In the genomic region with DNA sequence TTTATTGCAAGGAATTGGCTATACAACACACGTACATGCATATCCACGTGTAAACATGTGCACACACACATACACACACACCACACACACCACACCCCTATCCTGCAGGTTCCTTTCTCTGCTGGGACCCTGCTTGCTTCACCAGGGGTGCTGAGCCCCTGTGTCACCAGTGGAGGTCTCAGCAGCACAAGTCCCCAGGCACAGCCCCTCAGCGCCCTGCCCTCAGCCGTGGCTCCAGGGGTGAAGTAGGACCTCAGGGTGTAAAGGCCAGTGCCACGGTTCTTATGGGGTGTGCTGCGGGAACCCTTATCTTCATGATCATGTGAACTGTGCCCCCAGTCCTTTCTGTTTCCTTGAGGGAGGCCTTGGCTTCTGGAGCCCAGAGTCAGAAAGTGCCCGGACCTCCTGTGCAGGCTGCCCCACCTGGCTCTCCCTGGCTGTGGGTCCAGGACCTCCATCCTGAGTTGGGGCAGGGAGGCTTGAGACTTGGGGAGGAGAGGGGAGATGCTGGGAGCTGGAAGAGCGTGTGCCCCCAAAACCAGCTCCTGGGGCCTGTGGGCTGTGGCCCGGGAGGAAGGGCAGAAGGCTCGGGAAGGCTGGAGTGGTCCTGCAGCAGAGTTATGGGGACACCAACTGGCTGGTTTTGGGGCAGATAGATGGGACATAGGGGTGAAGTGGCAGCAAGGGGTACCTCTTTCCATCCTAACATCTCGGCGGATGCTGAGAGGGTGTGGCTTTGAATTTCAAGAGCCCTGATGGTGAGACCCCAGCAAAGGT, we compare ENCODE assay signal across 21 cellular contexts. TPM values are rescaled to one million over a fixed set of nuclear protein-coding genes. Genes with fewer than 3 reads are reported as not detected.
DNase-seq lines count a peak whose midpoint lies in the region; ATAC-seq and TF ChIP-seq lines count a peak whose summit lies in the region.
"Had no signal": no experiment of that assay in that cellular context is flagged by ENCODE, and none has a peak within 500 bp of the region (broad histone marks: within the 10 kb centered on the region; RNA-seq: fewer than 3 reads in every experiment).

No MANE protein-coding gene starts in this region.

- H3K9me3 Mint-ChIP-seq in HFFc6 = no peaks in the 10 kb centered on the region
- H3K9me3 Mint-ChIP-seq: activated T-helper 17 cell treated with anti-CD3 and anti-CD28 coated beads, Interleukin-2, amount 50 U/mL, for 72 hours; stimulated activated memory B cell treated with anti-CD40 and anti-IgM and Interleukin-4, amounts not matched to agents 10 μg/mL and 1 μg/mL and 100 μg/mL, for 72 hours; T-helper 2 cell treated with Interferon-gamma antibody and Interleukin-4, amounts not matched to agents 5 μg/mL and 100 μg/mL, for 36 hours had no signal

- H4K8ac ChIP-seq in trophoblast cell (ENCODE audit: low read depth, low read length) = no peak overlapping the region

- H3K14ac ChIP-seq in trophoblast cell (ENCODE audit: low read length) = no peak overlapping the region

- H2BK12ac ChIP-seq in trophoblast cell (ENCODE audit: low read length) = no peak overlapping the region

- H4K91ac ChIP-seq in trophoblast cell (ENCODE audit: low read depth, low read length) = peak overlapping the region; percentile 15

- H3K4ac ChIP-seq in trophoblast cell (ENCODE audit: low read depth, low read length) = no peak overlapping the region

- H3K4me1 ChIP-seq in trophoblast cell (ENCODE audit: control insufficient read depth in 1 of 2, insufficient read depth in 2 of 2, low read length in 2 of 2) = peaks cover 8 to 9% of the 10 kb centered on the region in 2 experiments
- H3K4me1 ChIP-seq: BE2C, transverse colon had no signal

- peak overlapping the region; percentile 10 for H2BK5ac ChIP-seq in trophoblast cell (ENCODE audit: low read depth, low read length, poor library complexity)

- peak overlapping the region; percentile 28 for H2BK120ac ChIP-seq in trophoblast cell (ENCODE audit: insufficient read depth, low read length, poor library complexity)

- no peaks in the 10 kb centered on the region for H3K9me3 ChIP-seq in trophoblast cell (ENCODE audit: insufficient read depth, low read depth, low read length)
- H3K9me3 ChIP-seq: BE2C, SJSA1, transverse colon had no signal

- H3K27ac Mint-ChIP-seq in HFFc6 = no peak overlapping the region
- H3K27ac Mint-ChIP-seq: activated T-helper 17 cell treated with anti-CD3 and anti-CD28 coated beads, Interleukin-2, amount 50 U/mL, for 72 hours; nephron progenitor cell; stimulated activated memory B cell treated with anti-CD40 and anti-IgM and Interleukin-4, amounts not matched to agents 10 μg/mL and 1 μg/mL and 100 μg/mL, for 72 hours; T-helper 2 cell treated with Interferon-gamma antibody and Interleukin-4, amounts not matched to agents 5 μg/mL and 100 μg/mL, for 36 hours had no signal

- no peak for DNase-seq in AG09319 (ENCODE audit: extremely low read depth, low read depth)
- DNase-seq in HFFc6 = no peak
- DNase-seq in epithelial cell of proximal tubule (ENCODE audit: low read depth) = no peak
- DNase-seq in trophoblast cell = no peak
- no peak for DNase-seq in SKM-1 treated with dmso at 0.1 percent for 144 hours (lab: John Stamatoyannopoulos, UW; ENCODE audit: unreplicated experiment)
- DNase-seq in Ammon's horn (ENCODE audit: low spot score) = no peak
- DNase-seq in cortex of kidney (lab: John Stamatoyannopoulos, UW) = no peak
- DNase-seq: BE2C; mesenchymal stem cell; NCI-H1436; NCI-H774; nephron progenitor cell; PC-9; stimulated activated CD4-positive, alpha-beta T cell treated with anti-CD3 and anti-CD28 coated beads, Interleukin-15, amount 100 ng/mL, for 24 hours; transverse colon had no signal

- H3K27me3 ChIP-seq in trophoblast cell (ENCODE audit: insufficient read depth, low read length) = no peaks in the 10 kb centered on the region
- H3K27me3 ChIP-seq: BE2C, SJSA1, transverse colon had no signal

- H3K4me1 Mint-ChIP-seq in HFFc6 (ENCODE audit: low read depth) = no peaks in the 10 kb centered on the region
- H3K4me1 Mint-ChIP-seq: activated T-helper 17 cell treated with anti-CD3 and anti-CD28 coated beads, Interleukin-2, amount 50 U/mL, for 72 hours; nephron progenitor cell had no signal

- no peak overlapping the region for H3K4me2 ChIP-seq in trophoblast cell (ENCODE audit: low read length)
- H3K4me2 ChIP-seq: PC-9 had no signal

- H3K79me2 ChIP-seq in trophoblast cell (ENCODE audit: control insufficient read depth, insufficient read depth, low read length, poor library complexity) = no peaks in the 10 kb centered on the region

- H3K4me3 Mint-ChIP-seq in HFFc6 = no peak overlapping the region
- H3K4me3 Mint-ChIP-seq: activated T-helper 17 cell treated with anti-CD3 and anti-CD28 coated beads, Interleukin-2, amount 50 U/mL, for 72 hours; nephron progenitor cell; stimulated activated memory B cell treated with anti-CD40 and anti-IgM and Interleukin-4, amounts not matched to agents 10 μg/mL and 1 μg/mL and 100 μg/mL, for 72 hours; T-helper 2 cell treated with Interferon-gamma antibody and Interleukin-4, amounts not matched to agents 5 μg/mL and 100 μg/mL, for 36 hours had no signal

- peaks cover 9% of the 10 kb centered on the region for H3K79me1 ChIP-seq in trophoblast cell (ENCODE audit: low read length)

- H3K27ac ChIP-seq in trophoblast cell (ENCODE audit: low read depth, low read length) = no peak overlapping the region
- H3K27ac ChIP-seq: PC-9, SJSA1, transverse colon had no signal

- no peak for ATAC-seq in esophagus mucosa
- ATAC-seq: activated CD4-positive, CD25-positive, alpha-beta regulatory T cell treated with anti-CD3 and anti-CD28 coated beads, Interleukin-2, amount 50 U/mL, for 24 hours; activated T-helper 17 cell treated with anti-CD3 and anti-CD28 coated beads, Interleukin-2, amount 50 U/mL, for 72 hours; stimulated activated memory B cell treated with anti-CD40 and anti-IgM and Interleukin-4, amounts not matched to agents 10 μg/mL and 1 μg/mL and 100 μg/mL, for 72 hours had no signal

- H3K23ac ChIP-seq in trophoblast cell (ENCODE audit: low read length) = no peak overlapping the region

- no peak overlapping the region for H3K4me3 ChIP-seq in epithelial cell of proximal tubule (ENCODE audit: low read depth, low read length)
- H3K4me3 ChIP-seq in trophoblast cell (ENCODE audit: low read depth, low read length) = no peak overlapping the region
- H3K4me3 ChIP-seq: PC-9, SJSA1, transverse colon had no signal

- no peak overlapping the region for H4K12ac ChIP-seq in trophoblast cell (ENCODE audit: low read depth, low read length)

- H3K18ac ChIP-seq in trophoblast cell (ENCODE audit: low read length) = peak overlapping the region; percentile 24

- no CpG with 5 or more reads among the region's 12 CpGs for WGBS in trophoblast cell (ENCODE audit: extremely low coverage, insufficient coverage, insufficient read length)

- H3K36me3 Mint-ChIP-seq in HFFc6 (ENCODE audit: low read depth) = no peaks in the 10 kb centered on the region
- H3K36me3 Mint-ChIP-seq: stimulated activated memory B cell treated with anti-CD40 and anti-IgM and Interleukin-4, amounts not matched to agents 10 μg/mL and 1 μg/mL and 100 μg/mL, for 72 hours had no signal

- H3K9ac ChIP-seq in trophoblast cell (ENCODE audit: low read length) = no peak overlapping the region

- H3K36me3 ChIP-seq in trophoblast cell (ENCODE audit: control insufficient read depth in 1 of 2, insufficient read depth in 2 of 2, low read length in 2 of 2) = no peaks in the 10 kb centered on the region
- H3K36me3 ChIP-seq: BE2C, SJSA1, transverse colon had no signal

- H3K27me3 Mint-ChIP-seq in HFFc6 (ENCODE audit: insufficient read depth) = peaks cover 16% of the 10 kb centered on the region
- H3K27me3 Mint-ChIP-seq: activated T-helper 17 cell treated with anti-CD3 and anti-CD28 coated beads, Interleukin-2, amount 50 U/mL, for 72 hours; stimulated activated memory B cell treated with anti-CD40 and anti-IgM and Interleukin-4, amounts not matched to agents 10 μg/mL and 1 μg/mL and 100 μg/mL, for 72 hours had no signal

- peak; percentile 13; the same call in 1 of the 2 replicates for TF ChIP-seq CTCF in AG09319 (IDR thresholded peaks at IDR 0.05; ENCODE audit: low read depth, low read length)
- peak; percentile 36; the same call in 1 of the 2 replicates for TF ChIP-seq CTCF in HFFc6 (IDR thresholded peaks at IDR 0.05)
- peak; percentile 16 for TF ChIP-seq CTCF in epithelial cell of proximal tubule (conservative IDR thresholded peaks at IDR 0.05; ENCODE audit: low read depth, low read length)

- H2AFZ ChIP-seq in trophoblast cell (ENCODE audit: insufficient read depth, low read length, poor library complexity) = no peak overlapping the region
- H2AFZ ChIP-seq: PC-9 had no signal

- H2AK5ac ChIP-seq in trophoblast cell (ENCODE audit: low read length) = no peak overlapping the region

RNA-seq across cellular contexts. Expression of a gene that starts 20.3 kb away (rescaled TPM):
- total RNA-seq in HFFc6 (2021; fragmentation: NEBNext Ultra II Directional; extraction: Animal tissue kit (Norgen Biotek cat#: 25700)) = 1 to 10 TPM; 2.8 to 3.9 (median 3.6) TPM
- total RNA-seq in epithelial cell of proximal tubule (6.9 and 9.3 TPM in 2 replicates), esophagus mucosa (6.1 TPM)
- polyA plus RNA-seq in trophoblast cell (2013) = 4.4 and 4.5 TPM in 2 replicates

RNA-seq across cellular contexts. Expression of a gene that starts 57.1 kb away (rescaled TPM):
- 1 to 10 TPM in 4 of 6 experiments, under 1 TPM in 2; 0.24 to 2.0 (median 1.4) TPM for total RNA-seq in HFFc6 (2021; fragmentation: NEBNext Ultra II Directional; extraction: Animal tissue kit (Norgen Biotek cat#: 25700))
- total RNA-seq in epithelial cell of proximal tubule (5.9 and 20.8 TPM in 2 replicates), esophagus mucosa (0.52 TPM)
- polyA plus RNA-seq in trophoblast cell (2013) = 0.53 and 0.71 TPM in 2 replicates
